Comparison of ENCODE assay signal across 9 cellular contexts in the genomic region with DNA sequence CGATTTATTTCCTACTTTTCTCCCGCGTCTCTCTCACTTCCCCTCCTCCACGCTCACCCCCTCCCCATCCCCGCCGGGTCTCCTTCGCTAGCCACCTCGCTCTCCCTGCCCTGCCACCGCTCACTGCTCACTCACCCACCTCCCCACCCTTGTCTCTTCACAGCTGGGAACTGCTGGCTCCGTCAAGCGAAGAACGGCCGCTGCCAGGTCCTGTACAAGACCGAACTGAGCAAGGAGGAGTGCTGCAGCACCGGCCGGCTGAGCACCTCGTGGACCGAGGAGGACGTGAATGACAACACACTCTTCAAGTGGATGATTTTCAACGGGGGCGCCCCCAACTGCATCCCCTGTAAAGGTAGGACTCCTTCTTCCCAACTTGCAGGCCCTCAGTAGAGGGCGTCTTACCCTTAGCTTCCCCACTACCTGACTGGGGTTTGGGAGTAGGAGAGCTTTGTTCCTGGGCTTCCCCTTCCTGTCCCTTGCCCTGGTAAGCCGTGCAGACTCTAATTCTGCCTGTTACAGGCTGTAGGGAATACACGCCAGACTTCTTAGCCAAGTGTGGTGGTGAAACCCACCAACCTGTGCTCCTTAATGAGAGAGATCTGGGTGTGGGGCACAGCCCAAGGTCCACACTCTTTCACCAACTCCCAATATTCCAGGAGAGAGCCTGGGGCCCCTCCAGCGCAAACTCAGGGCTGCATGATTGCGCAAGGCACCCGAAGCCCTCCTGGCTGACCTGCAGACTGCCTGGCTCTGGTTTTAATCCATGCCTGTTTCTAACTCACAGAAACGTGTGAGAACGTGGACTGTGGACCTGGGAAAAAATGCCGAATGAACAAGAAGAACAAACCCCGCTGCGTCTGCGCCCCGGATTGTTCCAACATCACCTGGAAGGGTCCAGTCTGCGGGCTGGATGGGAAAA. TPM values are rescaled to one million over a fixed set of nuclear protein-coding genes. Genes with fewer than 3 reads are reported as not detected.
A peak's percentile ranks its signal among the peaks of the same experiment; 100 is the strongest.
DNase-seq lines count a peak whose midpoint lies in the region; ATAC-seq and TF ChIP-seq lines count a peak whose summit lies in the region.
"Had no signal": no experiment of that assay in that cellular context is flagged by ENCODE, and none has a peak within 500 bp of the region (broad histone marks: within the 10 kb centered on the region; RNA-seq: fewer than 3 reads in every experiment).

No MANE protein-coding gene starts in this region.

- TF ChIP-seq CTCF in GM06990 (IDR thresholded peaks at IDR 0.05; ENCODE audit: insufficient read depth, low read length, poor library complexity, severe bottlenecking) (peak; percentile 45), right atrium auricular region (IDR thresholded peaks at IDR 0.05) (no peak)

- H3K36me3 Mint-ChIP-seq in activated naive CD8-positive, alpha-beta T cell treated with anti-CD3 and anti-CD28 coated beads for 36 hours: no peaks in the 10 kb centered on the region

- peak overlapping the region in 1 of 2 donors; percentile 67 for H3K27ac ChIP-seq in right atrium auricular region

- ATAC-seq in GM18505 (IDR thresholded peaks at IDR 0.05; ENCODE audit: unreplicated experiment): no peak

- TF ChIP-seq POLR2A in GM18505 (IDR thresholded peaks at IDR 0.05; ENCODE audit: borderline replicate concordance, extremely low read depth, insufficient read depth, insufficient read length): no peak

- peak overlapping the region; percentile 60 for H3K4me3 ChIP-seq in GM06990 (replicated peaks; ENCODE audit: low read depth, low read length)
- peak overlapping the region; percentile 43 for H3K4me3 ChIP-seq in Jurkat, Clone E6-1 (ENCODE audit: low read length)
- H3K4me3 ChIP-seq in right atrium auricular region: peak overlapping the region; percentile 36 to 66

- peaks cover 24% of the 10 kb centered on the region for H3K4me1 Mint-ChIP-seq in activated naive CD8-positive, alpha-beta T cell treated with anti-CD3 and anti-CD28 coated beads for 36 hours

- no peaks in the 10 kb centered on the region for H3K36me3 ChIP-seq in GM06990 (ENCODE audit: control insufficient read depth, insufficient read depth, low read length)
- H3K36me3 ChIP-seq in right atrium auricular region: no peaks in the 10 kb centered on the region

- H3K4me1 ChIP-seq in right atrium auricular region: peaks cover 0 to 21% of the 10 kb centered on the region in 2 donors

- H3K27me3 ChIP-seq in GM06990 (replicated peaks; ENCODE audit: control insufficient read depth, insufficient read depth, low read length) (no peaks in the 10 kb centered on the region; the same call in none of the 2 replicates), right atrium auricular region (no peaks in the 10 kb centered on the region)

- peaks cover 72% of the 10 kb centered on the region for H3K27me3 Mint-ChIP-seq in activated naive CD8-positive, alpha-beta T cell treated with anti-CD3 and anti-CD28 coated beads for 36 hours

- H3K4me3 Mint-ChIP-seq in activated naive CD8-positive, alpha-beta T cell treated with anti-CD3 and anti-CD28 coated beads for 36 hours: peak overlapping the region; percentile 83

- H3K27ac Mint-ChIP-seq in activated naive CD8-positive, alpha-beta T cell treated with anti-CD3 and anti-CD28 coated beads for 36 hours: no peak overlapping the region

- H3K9me3 Mint-ChIP-seq in activated naive CD8-positive, alpha-beta T cell treated with anti-CD3 and anti-CD28 coated beads for 36 hours: no peaks in the 10 kb centered on the region

- H3K9me3 ChIP-seq in right atrium auricular region: no peaks in the 10 kb centered on the region

- peak; percentile 28 for DNase-seq in GM06990 (ENCODE audit: extremely low read depth, insufficient read length)
- DNase-seq in Jurkat, Clone E6-1 (ENCODE audit: low read depth, low spot score): no peak
- DNase-seq in activated naive CD8-positive, alpha-beta T cell treated with anti-CD3 and anti-CD28 coated beads for 36 hours: peak; percentile 12
- no peak for DNase-seq in right atrium auricular region (ENCODE audit: low spot score)
- peak; percentile 57 for DNase-seq in renal cortical epithelial cell (ENCODE audit: low read depth)
- no peak for DNase-seq in inferior parietal cortex (ENCODE audit: extremely low spot score)
- DNase-seq in pons (ENCODE audit: low spot score): no peak

RNA-seq across cellular contexts. Expression of gene FST, which starts 2.5 kb away (rescaled TPM):
- polyA plus RNA-seq in Jurkat, Clone E6-1 (2012; ENCODE audit: insufficient read depth, insufficient read length): not detected
- total RNA-seq in activated naive CD8-positive, alpha-beta T cell treated with anti-CD3 and anti-CD28 coated beads for 36 hours: under 1 TPM; 0.10 to 0.22 TPM
- 1 to 10 TPM in 1 of 2 donors, under 1 TPM in 1; 0.70 to 1.5 TPM for total RNA-seq in right atrium auricular region
- total RNA-seq in renal cortical epithelial cell: 0.15 and 0.87 TPM in 2 replicates
- total RNA-seq: T-helper 1 cell treated with Interleukin-12 subunit alpha and Interleukin-12 subunit beta and Interleukin-4 antibody, amounts not matched to agents 30 ng/mL and 1 ng/mL, for 36 hours had no signal

Comparison
In these comparisons a context has a peak if more than half of its experiments do, and no peak if none do; other contexts are left out.
1. DNase-seq: peak in GM06990 (single experiment), activated naive CD8-positive, alpha-beta T cell treated with anti-CD3 and anti-CD28 coated beads for 36 hours (single experiment) and renal cortical epithelial cell (single experiment); none in Jurkat, Clone E6-1 (single experiment), right atrium auricular region (single experiment), inferior parietal cortex (single experiment) and pons (single experiment).
2. Peak in every context shown above with its lines, with median percentiles within 50 percentile points of each other: H3K4me3 ChIP-seq.